1 cellular context compared by ENCODE assay signal in genomic region chr19:17488593-17489391, GRCh38.
TF ChIP-seq lines count a peak whose summit lies in the region.

No MANE protein-coding gene starts in this region.

TF ChIP-seq in K562, 482 proteins besides CTCF, POLR2A, EP300 and RAD21 (continued from another document and continues in another):
- no peak for TF ChIP-seq CHD7 (IDR thresholded peaks at IDR 0.05; ENCODE audit: low read depth, low read length)
- no peak for TF ChIP-seq ZBTB40 (IDR thresholded peaks at IDR 0.05)
- no peak for TF ChIP-seq ZBTB40 (CRISPR knock-in tag; IDR thresholded peaks at IDR 0.05)
- TF ChIP-seq TBP (optimal IDR thresholded peaks at IDR 0.05; ENCODE audit: low read depth, low read length) = peak; percentile 31
- TF ChIP-seq SMAD3 (CRISPR knock-in tag; conservative IDR thresholded peaks at IDR 0.05) = no peak
- no peak for TF ChIP-seq ETS1 (conservative IDR thresholded peaks at IDR 0.05; ENCODE audit: control insufficient read depth, low read depth, low read length)
- TF ChIP-seq THAP12 (CRISPR knock-in tag; IDR thresholded peaks at IDR 0.05) = 0 out of 2 replicates have a peak, but pooled peaks have one; percentile 32
- TF ChIP-seq NR4A1 (CRISPR knock-in tag; IDR thresholded peaks at IDR 0.05) = no peak
- TF ChIP-seq NR4A1 (tag; IDR thresholded peaks at IDR 0.05) = no peak
- TF ChIP-seq PCBP1 (IDR thresholded peaks at IDR 0.05; ENCODE audit: low read depth, low read length, poor library complexity, severe bottlenecking) = no peak
- no peak for TF ChIP-seq ZNF217 (CRISPR knock-in tag; IDR thresholded peaks at IDR 0.05)
- no peak for TF ChIP-seq ATF1 (CRISPR knock-in tag; IDR thresholded peaks at IDR 0.05)
- TF ChIP-seq ATF1 (tag; IDR thresholded peaks at IDR 0.05) = no peak
- TF ChIP-seq SNAPC5 (CRISPR knock-in tag; IDR thresholded peaks at IDR 0.05) = no peak
- no peak for TF ChIP-seq ZNF143 (CRISPR knock-in tag; IDR thresholded peaks at IDR 0.05)
- no peak for TF ChIP-seq TEAD1 (CRISPR knock-in tag; IDR thresholded peaks at IDR 0.05)
- no peak for TF ChIP-seq DEAF1 (CRISPR knock-in tag; IDR thresholded peaks at IDR 0.05)
- TF ChIP-seq BHLHE40 (IDR thresholded peaks at IDR 0.05; ENCODE audit: low read length) = no peak
- no peak for TF ChIP-seq ZBTB2 (IDR thresholded peaks at IDR 0.05)
- TF ChIP-seq POLR2B (IDR thresholded peaks at IDR 0.05; ENCODE audit: low read depth, partially characterized antibody) = no peak
- 0 out of 2 replicates have a peak, but pooled peaks have one; percentile 24 for TF ChIP-seq RBFOX2 (IDR thresholded peaks at IDR 0.05; ENCODE audit: low read depth, low read length)
- TF ChIP-seq SIRT6 (IDR thresholded peaks at IDR 0.05; ENCODE audit: low read depth, low read length) = no peak
- TF ChIP-seq KHSRP (IDR thresholded peaks at IDR 0.05) = no peak
- TF ChIP-seq CHCHD3 (CRISPR knock-in tag; IDR thresholded peaks at IDR 0.05) = no peak
- TF ChIP-seq MTA1 (IDR thresholded peaks at IDR 0.05; ENCODE audit: borderline replicate concordance) = no peak
- TF ChIP-seq ZNF324 (CRISPR knock-in tag; IDR thresholded peaks at IDR 0.05) = no peak
- no peak for TF ChIP-seq ZNF197 (CRISPR knock-in tag; IDR thresholded peaks at IDR 0.05; ENCODE audit: low read depth)
- no peak for TF ChIP-seq GATA2 (CRISPR knock-in tag; IDR thresholded peaks at IDR 0.05)
- TF ChIP-seq ILK (tag; IDR thresholded peaks at IDR 0.05; ENCODE audit: borderline replicate concordance, low read depth) = no peak
- no peak for TF ChIP-seq POLR2AphosphoS2 (IDR thresholded peaks at IDR 0.05; ENCODE audit: low read length)
